In the genomic region with DNA sequence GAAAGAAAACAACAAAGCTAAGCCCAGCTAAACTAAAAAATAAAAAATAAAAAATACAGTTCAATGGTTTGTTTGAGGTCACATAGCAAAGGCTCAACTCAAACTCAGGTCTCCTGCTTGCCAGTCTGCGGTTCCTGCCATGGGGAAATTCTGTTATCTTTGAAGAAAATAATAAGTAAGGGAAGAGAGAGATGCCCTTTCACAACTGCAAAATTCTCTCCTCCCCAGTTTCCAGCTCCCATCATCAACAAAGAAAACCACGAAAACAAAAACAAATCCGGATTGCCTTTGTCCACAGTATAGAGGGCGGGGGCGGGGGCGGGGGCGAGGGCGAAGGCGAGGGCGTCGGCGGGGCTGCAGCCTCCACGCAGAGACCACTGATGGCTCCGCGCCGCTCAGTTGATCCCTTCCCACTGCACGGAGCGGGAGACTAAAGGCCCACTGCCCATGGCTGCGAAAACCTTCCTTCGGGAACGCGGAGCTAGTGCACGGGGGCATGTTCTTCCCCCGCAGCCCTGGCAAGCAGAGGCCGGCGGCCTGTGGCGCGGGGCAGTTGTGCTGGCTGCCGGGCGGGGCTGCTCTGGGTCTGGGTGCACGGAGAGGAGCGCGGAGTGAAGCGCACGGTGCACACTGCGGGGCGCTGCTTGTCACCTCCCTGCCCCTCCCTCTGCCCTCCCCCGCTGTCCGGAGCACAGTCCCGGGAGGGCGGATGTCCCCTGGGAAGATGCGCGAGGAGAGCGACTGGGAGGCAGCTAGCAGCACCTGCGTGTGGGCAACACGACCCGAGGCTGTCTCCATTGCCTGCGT, we compare ENCODE assay signal across 1 cellular context.
TF ChIP-seq lines count a peak whose summit lies in the region.

No MANE protein-coding gene starts in this region.

TF ChIP-seq in HEK293, 187 proteins besides CTCF, POLR2A, EP300 and RAD21 (continued from another document and continues in another):
- TF ChIP-seq, protein P1, sequence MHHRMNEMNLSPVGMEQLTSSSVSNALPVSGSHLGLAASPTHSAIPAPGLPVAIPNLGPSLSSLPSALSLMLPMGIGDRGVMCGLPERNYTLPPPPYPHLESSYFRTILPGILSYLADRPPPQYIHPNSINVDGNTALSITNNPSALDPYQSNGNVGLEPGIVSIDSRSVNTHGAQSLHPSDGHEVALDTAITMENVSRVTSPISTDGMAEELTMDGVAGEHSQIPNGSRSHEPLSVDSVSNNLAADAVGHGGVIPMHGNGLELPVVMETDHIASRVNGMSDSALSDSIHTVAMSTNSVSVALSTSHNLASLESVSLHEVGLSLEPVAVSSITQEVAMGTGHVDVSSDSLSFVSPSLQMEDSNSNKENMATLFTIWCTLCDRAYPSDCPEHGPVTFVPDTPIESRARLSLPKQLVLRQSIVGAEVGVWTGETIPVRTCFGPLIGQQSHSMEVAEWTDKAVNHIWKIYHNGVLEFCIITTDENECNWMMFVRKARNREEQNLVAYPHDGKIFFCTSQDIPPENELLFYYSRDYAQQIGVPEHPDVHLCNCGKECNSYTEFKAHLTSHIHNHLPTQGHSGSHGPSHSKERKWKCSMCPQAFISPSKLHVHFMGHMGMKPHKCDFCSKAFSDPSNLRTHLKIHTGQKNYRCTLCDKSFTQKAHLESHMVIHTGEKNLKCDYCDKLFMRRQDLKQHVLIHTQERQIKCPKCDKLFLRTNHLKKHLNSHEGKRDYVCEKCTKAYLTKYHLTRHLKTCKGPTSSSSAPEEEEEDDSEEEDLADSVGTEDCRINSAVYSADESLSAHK (tag by site-specific recombination; IDR thresholded peaks at IDR 0.05) = no peak; the same call in 1 of the 2 replicates
- TF ChIP-seq ZNF596 (tag by site-specific recombination; IDR thresholded peaks at IDR 0.05) (peak; percentile 45), ZNF211 (tag by site-specific recombination; IDR thresholded peaks at IDR 0.05; ENCODE audit: low read depth) (no peak), ZEB2 (tag by site-specific recombination; IDR thresholded peaks at IDR 0.05) (peak; percentile 90), ZNF707 (tag by site-specific recombination; IDR thresholded peaks at IDR 0.05) (no peak), ZNF544 (tag by site-specific recombination; IDR thresholded peaks at IDR 0.05) (no peak), ZNF37A (tag by site-specific recombination; IDR thresholded peaks at IDR 0.05) (no peak), ZNF391 (tag by site-specific recombination; IDR thresholded peaks at IDR 0.05; ENCODE audit: borderline replicate concordance, low read depth) (peak; percentile 65; the same call in 1 of the 2 replicates), ZNF239 (tag by site-specific recombination; IDR thresholded peaks at IDR 0.05) (no peak), ZNF24 (tag by site-specific recombination; IDR thresholded peaks at IDR 0.05) (peak; percentile 69), ZNF561 (tag by site-specific recombination; IDR thresholded peaks at IDR 0.05; ENCODE audit: borderline replicate concordance) (peak; percentile 59; the same call in 1 of the 2 replicates), ZNF121 (tag by site-specific recombination; IDR thresholded peaks at IDR 0.05) (no peak), ZNF654 (tag by site-specific recombination; IDR thresholded peaks at IDR 0.05; ENCODE audit: low read depth) (no peak), SP7 (tag by site-specific recombination; IDR thresholded peaks at IDR 0.05) (peak; percentile 79), ZNF510 (tag by site-specific recombination; IDR thresholded peaks at IDR 0.05; ENCODE audit: insufficient replicate concordance) (no peak), ZNF785 (tag by site-specific recombination; IDR thresholded peaks at IDR 0.05) (no peak), MYNN (tag by site-specific recombination; IDR thresholded peaks at IDR 0.05; ENCODE audit: borderline replicate concordance) (no peak), ZNF473 (tag by site-specific recombination; IDR thresholded peaks at IDR 0.05) (no peak), ZNF10 (tag by site-specific recombination; IDR thresholded peaks at IDR 0.05) (no peak), REPIN1 (tag by site-specific recombination; IDR thresholded peaks at IDR 0.05; ENCODE audit: low read depth) (no peak), ZNF658 (tag by site-specific recombination; IDR thresholded peaks at IDR 0.05) (no peak), ZNF621 (tag by site-specific recombination; IDR thresholded peaks at IDR 0.05) (no peak), ZNF140 (tag by site-specific recombination; IDR thresholded peaks at IDR 0.05) (no peak), HOXC10 (CRISPR knock-in tag; IDR thresholded peaks at IDR 0.05) (no peak), ZNF777 (tag by site-specific recombination; IDR thresholded peaks at IDR 0.05; ENCODE audit: borderline replicate concordance) (no peak), ZNF2 (tag by site-specific recombination; IDR thresholded peaks at IDR 0.05) (peak; percentile 91), ZNF23 (tag by site-specific recombination; IDR thresholded peaks at IDR 0.05; ENCODE audit: borderline replicate concordance) (no peak), ZNF48 (tag by site-specific recombination; IDR thresholded peaks at IDR 0.05) (no peak), ZNF610 (tag by site-specific recombination; IDR thresholded peaks at IDR 0.05; ENCODE audit: borderline replicate concordance) (peak; percentile 60; the same call in 1 of the 2 replicates), WT1 (tag by site-specific recombination; IDR thresholded peaks at IDR 0.05) (peak; percentile 88), ZNF776 (tag by site-specific recombination; IDR thresholded peaks at IDR 0.05; ENCODE audit: borderline replicate concordance) (no peak), ZBTB17 (tag by site-specific recombination; IDR thresholded peaks at IDR 0.05) (peak; percentile 98), ZNF677 (tag by site-specific recombination; IDR thresholded peaks at IDR 0.05) (no peak), ZNF174 (tag by site-specific recombination; IDR thresholded peaks at IDR 0.05) (no peak), ZNF114 (tag by site-specific recombination; IDR thresholded peaks at IDR 0.05) (no peak), ZNF302 (tag by site-specific recombination; IDR thresholded peaks at IDR 0.05; ENCODE audit: low read depth) (no peak)
- TF ChIP-seq, protein P2, sequence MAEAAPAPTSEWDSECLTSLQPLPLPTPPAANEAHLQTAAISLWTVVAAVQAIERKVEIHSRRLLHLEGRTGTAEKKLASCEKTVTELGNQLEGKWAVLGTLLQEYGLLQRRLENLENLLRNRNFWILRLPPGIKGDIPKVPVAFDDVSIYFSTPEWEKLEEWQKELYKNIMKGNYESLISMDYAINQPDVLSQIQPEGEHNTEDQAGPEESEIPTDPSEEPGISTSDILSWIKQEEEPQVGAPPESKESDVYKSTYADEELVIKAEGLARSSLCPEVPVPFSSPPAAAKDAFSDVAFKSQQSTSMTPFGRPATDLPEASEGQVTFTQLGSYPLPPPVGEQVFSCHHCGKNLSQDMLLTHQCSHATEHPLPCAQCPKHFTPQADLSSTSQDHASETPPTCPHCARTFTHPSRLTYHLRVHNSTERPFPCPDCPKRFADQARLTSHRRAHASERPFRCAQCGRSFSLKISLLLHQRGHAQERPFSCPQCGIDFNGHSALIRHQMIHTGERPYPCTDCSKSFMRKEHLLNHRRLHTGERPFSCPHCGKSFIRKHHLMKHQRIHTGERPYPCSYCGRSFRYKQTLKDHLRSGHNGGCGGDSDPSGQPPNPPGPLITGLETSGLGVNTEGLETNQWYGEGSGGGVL (tag by site-specific recombination; IDR thresholded peaks at IDR 0.05) = peak; percentile 67
- TF ChIP-seq, protein P3, sequence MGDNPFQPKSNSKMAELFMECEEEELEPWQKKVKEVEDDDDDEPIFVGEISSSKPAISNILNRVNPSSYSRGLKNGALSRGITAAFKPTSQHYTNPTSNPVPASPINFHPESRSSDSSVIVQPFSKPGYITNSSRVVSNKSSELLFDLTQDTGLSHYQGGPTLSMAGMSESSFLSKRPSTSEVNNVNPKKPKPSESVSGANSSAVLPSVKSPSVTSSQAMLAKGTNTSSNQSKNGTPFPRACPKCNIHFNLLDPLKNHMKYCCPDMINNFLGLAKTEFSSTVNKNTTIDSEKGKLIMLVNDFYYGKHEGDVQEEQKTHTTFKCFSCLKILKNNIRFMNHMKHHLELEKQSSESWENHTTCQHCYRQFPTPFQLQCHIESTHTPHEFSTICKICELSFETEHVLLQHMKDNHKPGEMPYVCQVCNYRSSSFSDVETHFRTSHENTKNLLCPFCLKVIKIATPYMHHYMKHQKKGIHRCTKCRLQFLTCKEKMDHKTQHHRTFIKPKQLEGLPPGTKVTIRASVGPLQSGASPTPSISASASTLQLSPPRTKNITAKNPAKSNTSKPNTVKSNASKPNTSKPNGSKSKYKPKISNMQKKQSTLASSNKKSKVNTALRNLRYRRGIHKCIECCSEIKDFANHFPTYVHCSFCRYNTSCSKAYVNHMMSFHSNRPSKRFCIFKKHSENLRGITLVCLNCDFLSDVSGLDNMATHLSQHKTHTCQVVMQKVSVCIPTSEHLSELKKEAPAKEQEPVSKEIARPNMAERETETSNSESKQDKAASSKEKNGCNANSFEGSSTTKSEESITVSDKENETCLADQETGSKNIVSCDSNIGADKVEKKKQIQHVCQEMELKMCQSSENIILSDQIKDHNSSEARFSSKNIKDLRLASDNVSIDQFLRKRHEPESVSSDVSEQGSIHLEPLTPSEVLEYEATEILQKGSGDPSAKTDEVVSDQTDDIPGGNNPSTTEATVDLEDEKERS (tag by site-specific recombination; IDR thresholded peaks at IDR 0.05) = no peak; the same call in 1 of the 2 replicates
- TF ChIP-seq, protein P4, sequence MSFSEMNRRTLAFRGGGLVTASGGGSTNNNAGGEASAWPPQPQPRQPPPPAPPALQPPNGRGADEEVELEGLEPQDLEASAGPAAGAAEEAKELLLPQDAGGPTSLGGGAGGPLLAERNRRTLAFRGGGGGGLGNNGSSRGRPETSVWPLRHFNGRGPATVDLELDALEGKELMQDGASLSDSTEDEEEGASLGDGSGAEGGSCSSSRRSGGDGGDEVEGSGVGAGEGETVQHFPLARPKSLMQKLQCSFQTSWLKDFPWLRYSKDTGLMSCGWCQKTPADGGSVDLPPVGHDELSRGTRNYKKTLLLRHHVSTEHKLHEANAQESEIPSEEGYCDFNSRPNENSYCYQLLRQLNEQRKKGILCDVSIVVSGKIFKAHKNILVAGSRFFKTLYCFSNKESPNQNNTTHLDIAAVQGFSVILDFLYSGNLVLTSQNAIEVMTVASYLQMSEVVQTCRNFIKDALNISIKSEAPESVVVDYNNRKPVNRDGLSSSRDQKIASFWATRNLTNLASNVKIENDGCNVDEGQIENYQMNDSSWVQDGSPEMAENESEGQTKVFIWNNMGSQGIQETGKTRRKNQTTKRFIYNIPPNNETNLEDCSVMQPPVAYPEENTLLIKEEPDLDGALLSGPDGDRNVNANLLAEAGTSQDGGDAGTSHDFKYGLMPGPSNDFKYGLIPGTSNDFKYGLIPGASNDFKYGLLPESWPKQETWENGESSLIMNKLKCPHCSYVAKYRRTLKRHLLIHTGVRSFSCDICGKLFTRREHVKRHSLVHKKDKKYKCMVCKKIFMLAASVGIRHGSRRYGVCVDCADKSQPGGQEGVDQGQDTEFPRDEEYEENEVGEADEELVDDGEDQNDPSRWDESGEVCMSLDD (tag by site-specific recombination; IDR thresholded peaks at IDR 0.05) = no peak; the same call in 1 of the 2 replicates
- TF ChIP-seq, protein P5, sequence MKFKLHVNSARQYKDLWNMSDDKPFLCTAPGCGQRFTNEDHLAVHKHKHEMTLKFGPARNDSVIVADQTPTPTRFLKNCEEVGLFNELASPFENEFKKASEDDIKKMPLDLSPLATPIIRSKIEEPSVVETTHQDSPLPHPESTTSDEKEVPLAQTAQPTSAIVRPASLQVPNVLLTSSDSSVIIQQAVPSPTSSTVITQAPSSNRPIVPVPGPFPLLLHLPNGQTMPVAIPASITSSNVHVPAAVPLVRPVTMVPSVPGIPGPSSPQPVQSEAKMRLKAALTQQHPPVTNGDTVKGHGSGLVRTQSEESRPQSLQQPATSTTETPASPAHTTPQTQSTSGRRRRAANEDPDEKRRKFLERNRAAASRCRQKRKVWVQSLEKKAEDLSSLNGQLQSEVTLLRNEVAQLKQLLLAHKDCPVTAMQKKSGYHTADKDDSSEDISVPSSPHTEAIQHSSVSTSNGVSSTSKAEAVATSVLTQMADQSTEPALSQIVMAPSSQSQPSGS (tag by site-specific recombination; IDR thresholded peaks at IDR 0.05; ENCODE audit: low read depth) = no peak
- TF ChIP-seq, protein P6, sequence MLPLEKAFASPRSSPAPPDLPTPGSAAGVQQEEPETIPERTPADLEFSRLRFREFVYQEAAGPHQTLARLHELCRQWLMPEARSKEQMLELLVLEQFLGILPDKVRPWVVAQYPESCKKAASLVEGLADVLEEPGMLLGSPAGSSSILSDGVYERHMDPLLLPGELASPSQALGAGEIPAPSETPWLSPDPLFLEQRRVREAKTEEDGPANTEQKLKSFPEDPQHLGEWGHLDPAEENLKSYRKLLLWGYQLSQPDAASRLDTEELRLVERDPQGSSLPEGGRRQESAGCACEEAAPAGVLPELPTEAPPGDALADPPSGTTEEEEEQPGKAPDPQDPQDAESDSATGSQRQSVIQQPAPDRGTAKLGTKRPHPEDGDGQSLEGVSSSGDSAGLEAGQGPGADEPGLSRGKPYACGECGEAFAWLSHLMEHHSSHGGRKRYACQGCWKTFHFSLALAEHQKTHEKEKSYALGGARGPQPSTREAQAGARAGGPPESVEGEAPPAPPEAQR (tag by site-specific recombination; IDR thresholded peaks at IDR 0.05) = no peak
- TF ChIP-seq, protein P7, sequence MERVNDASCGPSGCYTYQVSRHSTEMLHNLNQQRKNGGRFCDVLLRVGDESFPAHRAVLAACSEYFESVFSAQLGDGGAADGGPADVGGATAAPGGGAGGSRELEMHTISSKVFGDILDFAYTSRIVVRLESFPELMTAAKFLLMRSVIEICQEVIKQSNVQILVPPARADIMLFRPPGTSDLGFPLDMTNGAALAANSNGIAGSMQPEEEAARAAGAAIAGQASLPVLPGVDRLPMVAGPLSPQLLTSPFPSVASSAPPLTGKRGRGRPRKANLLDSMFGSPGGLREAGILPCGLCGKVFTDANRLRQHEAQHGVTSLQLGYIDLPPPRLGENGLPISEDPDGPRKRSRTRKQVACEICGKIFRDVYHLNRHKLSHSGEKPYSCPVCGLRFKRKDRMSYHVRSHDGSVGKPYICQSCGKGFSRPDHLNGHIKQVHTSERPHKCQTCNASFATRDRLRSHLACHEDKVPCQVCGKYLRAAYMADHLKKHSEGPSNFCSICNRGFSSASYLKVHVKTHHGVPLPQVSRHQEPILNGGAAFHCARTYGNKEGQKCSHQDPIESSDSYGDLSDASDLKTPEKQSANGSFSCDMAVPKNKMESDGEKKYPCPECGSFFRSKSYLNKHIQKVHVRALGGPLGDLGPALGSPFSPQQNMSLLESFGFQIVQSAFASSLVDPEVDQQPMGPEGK (tag by site-specific recombination; IDR thresholded peaks at IDR 0.05) = peak; percentile 96
- TF ChIP-seq, protein P8, sequence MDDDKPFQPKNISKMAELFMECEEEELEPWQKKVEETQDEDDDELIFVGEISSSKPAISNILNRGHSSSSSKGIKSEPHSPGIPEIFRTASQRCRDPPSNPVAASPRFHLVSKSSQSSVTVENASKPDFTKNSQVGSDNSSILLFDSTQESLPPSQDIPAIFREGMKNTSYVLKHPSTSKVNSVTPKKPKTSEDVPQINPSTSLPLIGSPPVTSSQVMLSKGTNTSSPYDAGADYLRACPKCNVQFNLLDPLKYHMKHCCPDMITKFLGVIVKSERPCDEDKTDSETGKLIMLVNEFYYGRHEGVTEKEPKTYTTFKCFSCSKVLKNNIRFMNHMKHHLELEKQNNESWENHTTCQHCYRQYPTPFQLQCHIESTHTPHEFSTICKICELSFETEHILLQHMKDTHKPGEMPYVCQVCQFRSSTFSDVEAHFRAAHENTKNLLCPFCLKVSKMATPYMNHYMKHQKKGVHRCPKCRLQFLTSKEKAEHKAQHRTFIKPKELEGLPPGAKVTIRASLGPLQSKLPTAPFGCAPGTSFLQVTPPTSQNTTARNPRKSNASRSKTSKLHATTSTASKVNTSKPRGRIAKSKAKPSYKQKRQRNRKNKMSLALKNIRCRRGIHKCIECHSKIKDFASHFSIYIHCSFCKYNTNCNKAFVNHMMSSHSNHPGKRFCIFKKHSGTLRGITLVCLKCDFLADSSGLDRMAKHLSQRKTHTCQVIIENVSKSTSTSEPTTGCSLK (tag by site-specific recombination; IDR thresholded peaks at IDR 0.05) = no peak
